23 cellular contexts compared by ENCODE assay signal in genomic region chr9:134843740-134844139, GRCh38. TPM values are rescaled to one million over a fixed set of nuclear protein-coding genes. Genes with fewer than 3 reads are reported as not detected.
"Had no signal": no experiment of that assay in that cellular context is flagged by ENCODE, and none has a peak within 500 bp of the region (broad histone marks: within the 10 kb centered on the region; RNA-seq: fewer than 3 reads in every experiment).

No MANE protein-coding gene starts in this region.

- FAIRE-seq: colon, keratinocyte had no signal

- H3K27ac Mint-ChIP-seq: naive thymus-derived CD4-positive, alpha-beta T cell; progenitor cell of endocrine pancreas had no signal

- H3K4me3 Mint-ChIP-seq: naive thymus-derived CD4-positive, alpha-beta T cell; stimulated activated naive CD8-positive, alpha-beta T cell treated with anti-CD3 and anti-CD28 coated beads, Interleukin-15, amount 100 ng/mL, for 72 hours had no signal

- DNase-seq: cerebellar nuclear complex; effector CD4-positive, alpha-beta T cell; foreskin fibroblast; gastrocnemius medialis; head of caudate nucleus; mammary epithelial cell; mesendoderm; midbrain; naive thymus-derived CD4-positive, alpha-beta T cell; spleen; stimulated activated CD4-positive, alpha-beta T cell treated with anti-CD3 and anti-CD28 coated beads, Interleukin-4, amount 100 ng/mL, for 4 hours; stimulated activated naive CD4-positive, alpha-beta T cell; stimulated activated naive CD8-positive, alpha-beta T cell treated with anti-CD3 and anti-CD28 coated beads, Interleukin-15, amount 100 ng/mL, for 72 hours; transverse colon; upper lobe of right lung; uterus had no signal

- ATAC-seq: esophagus mucosa; gastrocnemius medialis; left lobe of liver; naive thymus-derived CD4-positive, alpha-beta T cell; right lobe of liver; stimulated activated naive CD8-positive, alpha-beta T cell treated with anti-CD3 and anti-CD28 coated beads, Interleukin-15, amount 100 ng/mL, for 72 hours; upper lobe of right lung had no signal

- H3K36me3 Mint-ChIP-seq: naive thymus-derived CD4-positive, alpha-beta T cell had no signal

- H3K4me1 Mint-ChIP-seq: naive thymus-derived CD4-positive, alpha-beta T cell; stimulated activated naive CD8-positive, alpha-beta T cell treated with anti-CD3 and anti-CD28 coated beads, Interleukin-15, amount 100 ng/mL, for 72 hours had no signal

- H3K27me3 Mint-ChIP-seq: naive thymus-derived CD4-positive, alpha-beta T cell; progenitor cell of endocrine pancreas; stimulated activated naive CD8-positive, alpha-beta T cell treated with anti-CD3 and anti-CD28 coated beads, Interleukin-15, amount 100 ng/mL, for 72 hours had no signal

- H3K9me3 Mint-ChIP-seq: stimulated activated naive CD8-positive, alpha-beta T cell treated with anti-CD3 and anti-CD28 coated beads, Interleukin-15, amount 100 ng/mL, for 72 hours had no signal

RNA-seq across cellular contexts. Expression of gene FCN2, which starts 36.9 kb away (rescaled TPM):
- total RNA-seq: gastrocnemius medialis; glomerular endothelial cell; mammary epithelial cell; naive thymus-derived CD4-positive, alpha-beta T cell; progenitor cell of endocrine pancreas; transverse colon; upper lobe of right lung had no signal
